Comparison of ENCODE assay signal across 1 cellular context in the genomic region with DNA sequence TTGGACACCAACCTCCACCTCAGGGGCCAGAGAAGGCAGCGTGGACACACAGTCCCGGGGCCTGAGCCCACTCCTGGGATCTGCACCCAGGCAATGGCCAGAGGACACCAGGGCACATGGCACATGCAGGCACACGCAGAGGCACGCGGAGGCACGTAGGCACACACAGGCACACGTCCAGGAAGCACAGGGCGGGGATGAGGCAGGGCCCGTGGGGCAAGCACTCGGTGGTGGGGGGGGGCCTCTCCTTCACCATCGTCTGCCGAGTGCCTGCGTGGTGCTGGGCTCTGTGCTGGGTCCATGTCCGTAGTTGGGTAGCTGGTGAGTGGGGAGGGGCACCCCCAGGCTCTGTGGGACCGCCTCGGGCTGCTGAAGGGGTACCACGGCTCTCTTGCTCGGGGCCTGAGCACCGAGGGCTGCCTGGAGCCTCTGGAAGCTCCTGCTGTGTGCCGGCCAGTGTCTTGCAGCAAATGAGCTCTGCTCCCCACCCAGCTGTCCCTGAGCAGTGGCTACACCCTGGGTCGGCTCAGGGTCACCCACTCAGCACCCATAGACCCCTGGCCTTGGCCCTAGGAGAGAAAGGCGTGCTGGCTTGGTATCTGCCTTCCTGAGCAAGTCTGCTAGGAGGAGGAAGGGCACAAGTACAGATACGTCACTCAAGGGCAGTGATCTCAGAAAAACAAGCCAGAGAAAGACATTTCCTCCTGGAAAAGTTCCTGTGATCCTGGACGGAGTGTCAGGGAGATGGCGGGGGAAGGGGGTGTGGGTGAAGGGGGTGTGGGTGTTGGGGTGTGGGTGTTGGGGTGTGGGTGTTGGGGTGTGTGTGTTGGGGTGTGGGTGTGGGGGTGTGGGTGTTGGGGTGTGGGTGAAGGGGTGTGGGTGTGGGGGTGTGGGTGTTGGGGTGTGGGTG.
TF ChIP-seq lines count a peak whose summit lies in the region.

No MANE protein-coding gene starts in this region.

TF ChIP-seq in H1, 55 proteins besides CTCF, POLR2A, EP300 and RAD21:
- no peak for TF ChIP-seq CHD1 (IDR thresholded peaks at IDR 0.05; ENCODE audit: low read depth, low read length)
- TF ChIP-seq CHD2 (IDR thresholded peaks at IDR 0.05; ENCODE audit: low read length), result no peak
- no peak for TF ChIP-seq SIX5 (IDR thresholded peaks at IDR 0.05; ENCODE audit: low read depth, low read length)
- TF ChIP-seq EGR1 (IDR thresholded peaks at IDR 0.05; ENCODE audit: borderline replicate concordance, low read depth, low read length), result no peak
TF ChIP-seq in H1: peak in this region for 0.
